ENCODE assay signal across 24 cellular contexts in the genomic region with DNA sequence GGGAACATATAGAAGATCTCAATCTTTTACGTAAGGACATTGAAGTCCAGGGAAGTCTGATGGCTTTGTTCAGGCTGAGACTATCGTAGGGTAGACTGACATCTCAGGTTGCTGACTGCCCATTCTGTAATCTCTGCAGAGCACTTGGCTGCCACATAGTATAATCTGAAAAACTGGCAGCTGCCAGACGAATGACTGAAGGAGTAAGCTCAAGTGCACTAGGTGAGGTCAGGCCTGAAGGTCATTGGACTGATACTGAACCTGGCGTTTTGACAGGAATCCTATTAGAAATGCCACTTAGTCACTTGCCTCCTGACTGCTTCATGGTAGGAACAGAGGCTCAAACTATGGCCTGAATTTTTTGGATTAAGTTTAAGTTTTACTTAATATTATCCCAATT. TPM values are rescaled to one million over a fixed set of nuclear protein-coding genes. Genes with fewer than 3 reads are reported as not detected.
DNase-seq lines count a peak whose midpoint lies in the region; ATAC-seq and TF ChIP-seq lines count a peak whose summit lies in the region.
"Had no signal": no experiment of that assay in that cellular context is flagged by ENCODE, and none has a peak within 500 bp of the region (broad histone marks: within the 10 kb centered on the region; RNA-seq: fewer than 3 reads in every experiment).

No MANE protein-coding gene starts in this region.

- no peaks in the 10 kb centered on the region for H3K36me3 ChIP-seq in endodermal cell (ENCODE audit: control insufficient read depth, insufficient read depth, low read length)
- no peaks in the 10 kb centered on the region for H3K36me3 ChIP-seq in lung (ENCODE audit: control insufficient read depth in 2 of 2, insufficient read depth in 2 of 2, low read length in 2 of 2)
- no peaks in the 10 kb centered on the region for H3K36me3 ChIP-seq in thyroid gland
- H3K36me3 ChIP-seq: BE2C, SJCRH30, transverse colon had no signal

- intact Hi-C loops in thyroid gland (cut with DNase I), result no loop called here

- no peak for TF ChIP-seq POLR2A in thyroid gland (IDR thresholded peaks at IDR 0.05)

- H3K4me1 ChIP-seq in endodermal cell (ENCODE audit: control insufficient read depth, insufficient read depth, low read length), result peaks cover 4% of the 10 kb centered on the region
- peaks cover 12 to 13% of the 10 kb centered on the region in 2 donors for H3K4me1 ChIP-seq in lung (ENCODE audit: control insufficient read depth in 2 of 2, insufficient read depth in 2 of 2, low read length in 2 of 2)
- peaks cover 41 to 46% of the 10 kb centered on the region in 2 donors for H3K4me1 ChIP-seq in thyroid gland
- H3K4me1 ChIP-seq: BE2C, SJCRH30 had no signal

- no peak overlapping the region for H3K4me3 ChIP-seq in endodermal cell (ENCODE audit: low read length)
- no peak overlapping the region for H3K4me3 ChIP-seq in lung
- no peak overlapping the region for H3K4me3 ChIP-seq in thyroid gland (replicated peaks in 1 of 3)
- H3K4me3 ChIP-seq: SJCRH30, transverse colon had no signal

- TF ChIP-seq CTCF in endodermal cell (conservative IDR thresholded peaks at IDR 0.05), result no peak
- TF ChIP-seq CTCF in lung (IDR thresholded peaks at IDR 0.05; ENCODE audit: control extremely low read depth, extremely low read depth), result no peak
- no peak for TF ChIP-seq CTCF in thyroid gland (IDR thresholded peaks at IDR 0.05)

- H3K4me3 Mint-ChIP-seq in endodermal cell, result no peak overlapping the region
- H3K4me3 Mint-ChIP-seq: activated CD8-positive, alpha-beta T cell treated with anti-CD3 and anti-CD28 coated beads for 36 hours; natural killer cell; stimulated activated naive CD8-positive, alpha-beta T cell treated with anti-CD3 and anti-CD28 coated beads, Interleukin-15, Interleukin-2, amounts not matched to agents 100 ng/mL and 50 ng/mL, for 24 hours had no signal

- no peak overlapping the region for H3K9ac ChIP-seq in endodermal cell (ENCODE audit: extremely low read depth, low read length, poor library complexity, severe bottlenecking)

- H3K36me3 Mint-ChIP-seq in endodermal cell (ENCODE audit: low read depth), result peaks cover under 1% of the 10 kb centered on the region
- H3K36me3 Mint-ChIP-seq: natural killer cell had no signal

- H3K27ac ChIP-seq in endodermal cell (ENCODE audit: low read depth, low read length) (no peak overlapping the region), lung (ENCODE audit: low read depth in 1 of 2, low read length in 1 of 2) (no peak overlapping the region), thyroid gland (peak overlapping the region; percentile 50 to 74 (median 54))
- H3K27ac ChIP-seq: epithelial cell of prostate, SJCRH30, transverse colon had no signal

- peaks cover 19% of the 10 kb centered on the region for H3K4me1 Mint-ChIP-seq in endodermal cell

- peak overlapping the region; percentile 52 for H3K27ac Mint-ChIP-seq in endodermal cell
- H3K27ac Mint-ChIP-seq: activated CD8-positive, alpha-beta T cell treated with anti-CD3 and anti-CD28 coated beads for 36 hours; stimulated activated naive CD8-positive, alpha-beta T cell treated with anti-CD3 and anti-CD28 coated beads, Interleukin-15, Interleukin-2, amounts not matched to agents 100 ng/mL and 50 ng/mL, for 24 hours had no signal

- H3K27me3 ChIP-seq in endodermal cell (ENCODE audit: control insufficient read depth, insufficient read depth, low read length, poor library complexity, severe bottlenecking), result no peaks in the 10 kb centered on the region
- H3K27me3 ChIP-seq in lung (ENCODE audit: control insufficient read depth, insufficient read depth), result no peaks in the 10 kb centered on the region
- no peaks in the 10 kb centered on the region for H3K27me3 ChIP-seq in thyroid gland
- H3K27me3 ChIP-seq: BE2C, SJCRH30, transverse colon had no signal

- DNase-seq in NCI-H2171 treated with DMSO at 0.1 percent for 48 hours (lab: John Stamatoyannopoulos, UW) (peak; percentile 13), NCI-H2171 (lab: John Stamatoyannopoulos, UW) (no peak), endodermal cell (no peak), lung (ENCODE audit: low spot score) (peak; percentile 45), thyroid gland (peak; percentile 65 to 69), AG08396 (ENCODE audit: low spot score) (no peak)
- DNase-seq: activated CD4-positive, CD25-positive, alpha-beta regulatory T cell treated with anti-CD3 and anti-CD28 coated beads, Interleukin-2, amount 50 U/mL, for 72 hours; activated CD8-positive, alpha-beta T cell treated with anti-CD3 and anti-CD28 coated beads for 36 hours; activated gamma-delta T cell; BE2C; H7; midbrain; natural killer cell; NCI-H1092 treated with DMSO at 0.1 percent for 48 hours; NCI-H1930; NCI-H510A; SJCRH30; stimulated activated CD4-positive, alpha-beta T cell treated with anti-CD3 and anti-CD28 coated beads, Interleukin-15, amount 100 ng/mL, for 24 hours; transverse colon had no signal

- H3K27me3 Mint-ChIP-seq in endodermal cell (ENCODE audit: insufficient read depth), result no peaks in the 10 kb centered on the region
- H3K27me3 Mint-ChIP-seq: activated CD8-positive, alpha-beta T cell treated with anti-CD3 and anti-CD28 coated beads for 36 hours; stimulated activated naive CD8-positive, alpha-beta T cell treated with anti-CD3 and anti-CD28 coated beads, Interleukin-15, Interleukin-2, amounts not matched to agents 100 ng/mL and 50 ng/mL, for 24 hours had no signal

- WGBS in endodermal cell (ENCODE audit: insufficient coverage in 1 of 2, insufficient read length in 1 of 2), 2 experiments, result 88 to 91% methylated on average over 4 of the region's 4 CpGs
- 60 to 64% methylated on average over 4 of the region's 4 CpGs for WGBS in lung, 2 donors
- 44 to 47% methylated on average over 4 of the region's 4 CpGs for WGBS in thyroid gland, 2 donors

- H3K9me3 ChIP-seq in endodermal cell (ENCODE audit: control insufficient read depth, low read length), result no peaks in the 10 kb centered on the region
- H3K9me3 ChIP-seq in lung (ENCODE audit: control insufficient read depth in 2 of 2, insufficient read depth in 1 of 2, low read length in 1 of 2), result no peaks in the 10 kb centered on the region
- no peaks in the 10 kb centered on the region for H3K9me3 ChIP-seq in thyroid gland
- H3K9me3 ChIP-seq: BE2C, SJCRH30, transverse colon had no signal

- ATAC-seq in lung (ENCODE audit: insufficient read depth, low FRiP score), result peak; percentile 43
- no peak for ATAC-seq in HG03378 (IDR thresholded peaks at IDR 0.05; ENCODE audit: unreplicated experiment)
- no peak for ATAC-seq in GM19324 (IDR thresholded peaks at IDR 0.05; ENCODE audit: low FRiP score, unreplicated experiment)
- ATAC-seq: activated CD8-positive, alpha-beta T cell treated with anti-CD3 and anti-CD28 coated beads for 36 hours; natural killer cell; sciatic nerve had no signal

- H3K9me3 Mint-ChIP-seq in endodermal cell, result no peaks in the 10 kb centered on the region
- H3K9me3 Mint-ChIP-seq: activated CD8-positive, alpha-beta T cell treated with anti-CD3 and anti-CD28 coated beads for 36 hours; natural killer cell; stimulated activated naive CD8-positive, alpha-beta T cell treated with anti-CD3 and anti-CD28 coated beads, Interleukin-15, Interleukin-2, amounts not matched to agents 100 ng/mL and 50 ng/mL, for 24 hours had no signal

RNA-seq across cellular contexts. Expression of a gene that starts 23.5 kb away (rescaled TPM):
- total RNA-seq in endodermal cell (10 to 100 TPM; 51.7 to 64.6 TPM), lung (10 to 100 TPM; 42.0 to 50.4 TPM), thyroid gland (100 to 1,000 TPM in 2 of 4 donors, 10 to 100 TPM in 2; 78.0 to 127 (median 105) TPM)
- 22.0 TPM for polyA plus RNA-seq in endodermal cell (2013, experiment 1 of 2)
- polyA plus RNA-seq in endodermal cell (2013, experiment 2 of 2), result 22.7 TPM
- polyA plus RNA-seq in lung, result 10 to 100 TPM in 1 of 2 donors, 1 to 10 TPM in 1; 8.1 to 15.8 TPM

Comparison
In these comparisons a context has a peak if more than half of its experiments do, and no peak if none do; other contexts are left out.
1. DNase-seq: peak in NCI-H2171 treated with DMSO at 0.1 percent for 48 hours (single experiment), lung (single experiment) and thyroid gland (2 of 2); none in NCI-H2171 (single experiment), endodermal cell (single experiment) and AG08396 (single experiment).
2. H3K27ac ChIP-seq: peak in thyroid gland (3 of 3); none in endodermal cell (single experiment) and lung (0 of 2).